Comparison of ENCODE assay signal across 24 cellular contexts in the genomic region with DNA sequence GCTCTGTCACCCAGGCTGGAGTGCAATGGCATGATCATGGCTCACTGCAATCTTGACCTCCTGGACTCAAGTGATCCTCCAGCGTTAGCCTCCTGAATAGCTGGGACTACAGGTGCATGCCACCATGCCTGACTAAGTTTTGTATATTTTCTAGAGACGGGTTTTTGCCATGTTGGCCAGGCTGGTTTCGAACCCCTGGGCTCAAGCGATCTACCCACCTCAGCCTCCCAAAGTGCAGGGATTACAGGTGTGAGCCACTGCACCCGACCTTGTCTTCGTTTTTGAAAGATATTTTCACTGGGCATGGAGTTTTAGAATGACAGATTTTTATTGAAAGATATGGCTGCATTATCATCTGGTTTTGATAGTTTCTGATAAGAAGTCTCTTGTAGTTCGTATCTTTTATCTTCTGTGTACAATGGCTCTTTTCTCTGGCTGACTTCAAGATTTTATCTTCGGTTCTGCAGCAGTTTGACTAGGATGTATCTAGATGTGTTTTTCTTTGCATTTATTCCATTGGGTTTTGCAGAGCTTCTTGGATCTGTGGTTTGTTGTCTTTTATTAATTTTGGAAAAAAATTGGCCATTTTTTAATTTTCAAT. TPM values are rescaled to one million over a fixed set of nuclear protein-coding genes. Genes with fewer than 3 reads are reported as not detected.
A peak's percentile ranks its signal among the peaks of the same experiment; 100 is the strongest.
DNase-seq lines count a peak whose midpoint lies in the region; ATAC-seq and TF ChIP-seq lines count a peak whose summit lies in the region.
"Had no signal": no experiment of that assay in that cellular context is flagged by ENCODE, and none has a peak within 500 bp of the region (broad histone marks: within the 10 kb centered on the region; RNA-seq: fewer than 3 reads in every experiment).

No MANE protein-coding gene starts in this region.

- intact Hi-C loops in natural killer cell (cut with micrococcal nuclease): no loop called here

- H3K9me3 Mint-ChIP-seq in activated CD8-positive, alpha-beta memory T cell treated with anti-CD3 and anti-CD28 coated beads, Interleukin-2, amount 10 ng/mL, durations not matched to agents 7 days and 5 days (ENCODE audit: low read depth): peaks cover 20% of the 10 kb centered on the region
- H3K9me3 Mint-ChIP-seq in effector memory CD8-positive, alpha-beta T cell: peaks cover 0 to 6% of the 10 kb centered on the region in 2 donors
- peaks cover 2 to 7% of the 10 kb centered on the region in 2 donors for H3K9me3 Mint-ChIP-seq in natural killer cell

- CTCF ChIA-PET in activated CD8-positive, alpha-beta memory T cell treated with anti-CD3 and anti-CD28 coated beads, Interleukin-2, amount 10 ng/mL, durations not matched to agents 7 days and 5 days (lab: Charles Lee): no interaction called here

- no peak for TF ChIP-seq CTCF in natural killer cell (IDR thresholded peaks at IDR 0.05)
- TF ChIP-seq CTCF in tibial nerve (IDR thresholded peaks at IDR 0.05): no peak

- H3K27me3 ChIP-seq in tibial nerve: peaks cover 0 to 6% of the 10 kb centered on the region in 2 donors

- no peaks in the 10 kb centered on the region for H3K36me3 ChIP-seq in tibial nerve

- peak overlapping the region; percentile 5 for H3K27ac Mint-ChIP-seq in activated CD8-positive, alpha-beta memory T cell treated with anti-CD3 and anti-CD28 coated beads, Interleukin-2, amount 10 ng/mL, durations not matched to agents 7 days and 5 days
- H3K27ac Mint-ChIP-seq in effector memory CD8-positive, alpha-beta T cell: peak overlapping the region; percentile 1 to 63
- peak overlapping the region; percentile 64 to 92 for H3K27ac Mint-ChIP-seq in natural killer cell
- H3K27ac Mint-ChIP-seq: CD4-positive, alpha-beta memory T cell had no signal

- ATAC-seq in activated CD8-positive, alpha-beta memory T cell treated with anti-CD3 and anti-CD28 coated beads, Interleukin-2, amount 10 ng/mL, durations not matched to agents 7 days and 5 days: no peak
- ATAC-seq in effector memory CD8-positive, alpha-beta T cell (replicated peaks): no peak
- ATAC-seq in natural killer cell (no peak), GM21447 (IDR thresholded peaks at IDR 0.05; ENCODE audit: unreplicated experiment) (no peak)
- ATAC-seq: Right ventricle myocardium inferior had no signal

- peaks cover 0 to 26% (median 6%) of the 10 kb centered on the region in 4 donors for H3K9me3 ChIP-seq in tibial nerve

- WGBS in tibial nerve, 2 donors: 69 to 73% methylated on average over 8 of the region's 8 CpGs

- DNase-seq in activated CD8-positive, alpha-beta memory T cell treated with anti-CD3 and anti-CD28 coated beads, Interleukin-2, amount 10 ng/mL, durations not matched to agents 7 days and 5 days: no peak
- DNase-seq in activated CD8-positive, alpha-beta memory T cell treated with anti-CD3 and anti-CD28 coated beads for 24 hours: no peak
- peak; percentile 56 for DNase-seq in SK-N-DZ (ENCODE audit: low spot score)
- no peak for DNase-seq in effector memory CD8-positive, alpha-beta T cell
- DNase-seq in natural killer cell: no peak
- DNase-seq in occipital lobe (lab: John Stamatoyannopoulos, UW): no peak
- DNase-seq in tibial nerve (ENCODE audit: low spot score in 2 of 2): no peak
- DNase-seq: 8988T; Caco-2; CD4-positive, alpha-beta memory T cell; DMS 273 treated with DMSO at 0.1 percent for 48 hours; DND-41; Karpas-422; NCI-H1417; NCI-H1694 treated with DMSO at 0.1 percent for 48 hours; NCI-H2081 treated with DMSO at 0.1 percent for 48 hours; NCI-H2171 treated with DMSO at 0.1 percent for 48 hours; NCI-H524 treated with DMSO at 0.1 percent for 48 hours; NCI-H82; OCI-M1 had no signal

- no peak overlapping the region for H3K4me3 ChIP-seq in tibial nerve
- H3K4me3 ChIP-seq: BLaER1 treated with 17β-estradiol and CSF1 and Interleukin-3, amounts not matched to agents 10 nM and 100 nM had no signal

- H3K27ac ChIP-seq in tibial nerve: no peak overlapping the region
- H3K27ac ChIP-seq: BLaER1 treated with 17β-estradiol and CSF1 and Interleukin-3, amounts not matched to agents 10 nM and 100 nM had no signal

- H3K36me3 Mint-ChIP-seq in activated CD8-positive, alpha-beta memory T cell treated with anti-CD3 and anti-CD28 coated beads, Interleukin-2, amount 10 ng/mL, durations not matched to agents 7 days and 5 days: peaks cover 85% of the 10 kb centered on the region
- peaks cover 10% of the 10 kb centered on the region for H3K36me3 Mint-ChIP-seq in effector memory CD8-positive, alpha-beta T cell (ENCODE audit: insufficient read depth)
- peaks cover 52% of the 10 kb centered on the region for H3K36me3 Mint-ChIP-seq in natural killer cell

- TF ChIP-seq EP300 in tibial nerve (IDR thresholded peaks at IDR 0.05): no peak

- no peaks in the 10 kb centered on the region for H3K27me3 Mint-ChIP-seq in activated CD8-positive, alpha-beta memory T cell treated with anti-CD3 and anti-CD28 coated beads, Interleukin-2, amount 10 ng/mL, durations not matched to agents 7 days and 5 days
- H3K27me3 Mint-ChIP-seq in effector memory CD8-positive, alpha-beta T cell: no peaks in the 10 kb centered on the region
- H3K27me3 Mint-ChIP-seq in natural killer cell (ENCODE audit: low read depth in 2 of 2): no peaks in the 10 kb centered on the region
- H3K27me3 Mint-ChIP-seq: IgD-negative memory B cell had no signal

- H3K4me1 ChIP-seq in tibial nerve: no peaks in the 10 kb centered on the region

- peaks cover 28% of the 10 kb centered on the region for H3K4me1 Mint-ChIP-seq in activated CD8-positive, alpha-beta memory T cell treated with anti-CD3 and anti-CD28 coated beads, Interleukin-2, amount 10 ng/mL, durations not matched to agents 7 days and 5 days
- H3K4me1 Mint-ChIP-seq in effector memory CD8-positive, alpha-beta T cell (ENCODE audit: low read depth in 2 of 2): peaks cover 31 to 67% of the 10 kb centered on the region in 2 donors
- H3K4me1 Mint-ChIP-seq in natural killer cell: peaks cover 76 to 90% of the 10 kb centered on the region in 2 donors

- no peak overlapping the region for H3K4me3 Mint-ChIP-seq in activated CD8-positive, alpha-beta memory T cell treated with anti-CD3 and anti-CD28 coated beads, Interleukin-2, amount 10 ng/mL, durations not matched to agents 7 days and 5 days
- peak overlapping the region; percentile 25 to 36 for H3K4me3 Mint-ChIP-seq in effector memory CD8-positive, alpha-beta T cell
- H3K4me3 Mint-ChIP-seq in natural killer cell: peak overlapping the region; percentile 76

- no peak for TF ChIP-seq POLR2A in tibial nerve (IDR thresholded peaks at IDR 0.05)

RNA-seq across cellular contexts. Expression of gene ADGRG5, which starts 14.6 kb away (rescaled TPM):
- 10 to 100 TPM; 34.4 to 47.9 TPM for total RNA-seq in activated CD8-positive, alpha-beta memory T cell treated with anti-CD3 and anti-CD28 coated beads, Interleukin-2, amount 10 ng/mL, durations not matched to agents 7 days and 5 days
- 2.9 and 6.8 TPM in 2 replicates for polyA plus RNA-seq in SK-N-DZ (2014; cell fraction: cytosol; rRNA removed)
- 1.8 and 2.2 TPM in 2 replicates for polyA plus RNA-seq in SK-N-DZ (2014; cell fraction: nucleus; rRNA removed)
- total RNA-seq in natural killer cell (100 to 1,000 TPM in 1 of 3 donors, 10 to 100 TPM in 2; 83.2 to 118 (median 94.5) TPM), occipital lobe (not detected), tibial nerve (1 to 10 TPM in 2 of 4 donors, under 1 TPM in 1, not detected in 1; 0.22 to 3.3 (median 1.2) TPM)

RNA-seq across cellular contexts. Expression of gene CCDC102A, which starts 20.7 kb away (rescaled TPM):
- 10 to 100 TPM; 19.7 to 20.2 TPM for total RNA-seq in activated CD8-positive, alpha-beta memory T cell treated with anti-CD3 and anti-CD28 coated beads, Interleukin-2, amount 10 ng/mL, durations not matched to agents 7 days and 5 days
- 5.1 and 8.5 TPM in 2 replicates for polyA plus RNA-seq in SK-N-DZ (2014; cell fraction: cytosol; rRNA removed)
- 6.4 and 7.8 TPM in 2 replicates for polyA plus RNA-seq in SK-N-DZ (2014; cell fraction: nucleus; rRNA removed)
- total RNA-seq in natural killer cell (10 to 100 TPM; 15.5 to 24.4 (median 17.1) TPM), occipital lobe (1.7 TPM), tibial nerve (10 to 100 TPM; 17.4 to 30.4 (median 24.5) TPM)

Comparison
In these comparisons a context has a peak if more than half of its experiments do, and no peak if none do; other contexts are left out.
1. H3K27ac Mint-ChIP-seq: peak in every context shown above with its lines; median percentile 78 in natural killer cell; 32 in effector memory CD8-positive, alpha-beta T cell; 5 in activated CD8-positive, alpha-beta memory T cell treated with anti-CD3 and anti-CD28 coated beads, Interleukin-2, amount 10 ng/mL, durations not matched to agents 7 days and 5 days.
2. RNA of gene ADGRG5, which starts 14.6 kb away (total RNA-seq): 83.2 to 118 TPM in natural killer cell and 34.4 to 47.9 TPM in activated CD8-positive, alpha-beta memory T cell treated with anti-CD3 and anti-CD28 coated beads, Interleukin-2, amount 10 ng/mL, durations not matched to agents 7 days and 5 days; 0.22 to 3.3 TPM in tibial nerve and not detected in occipital lobe (single experiment); every median in the first group is over 4 times any median in the second.